ENCODE assay signal across 23 cellular contexts in genomic region chrX:122833230-122833629, GRCh38.
DNase-seq lines count a peak whose midpoint lies in the region; FAIRE-seq and TF ChIP-seq lines count a peak whose summit lies in the region.
"Had no signal": no experiment of that assay in that cellular context is flagged by ENCODE, and none has a peak within 500 bp of the region (broad histone marks: within the 10 kb centered on the region; RNA-seq: fewer than 3 reads in every experiment).

No MANE protein-coding gene starts in this region.

- no peak overlapping the region for H3K4me3 Mint-ChIP-seq in astrocyte (ENCODE audit: unreplicated experiment)
- H3K4me3 Mint-ChIP-seq: CD14-positive monocyte; CD4-positive, alpha-beta T cell; CD8-positive, alpha-beta memory T cell; H9; HFFc6 had no signal

- FAIRE-seq in astrocyte (lab: Jason Lieb, UNC) (peak; percentile 68), islet of Langerhans (lab: Jason Lieb, UNC) (peak; percentile 86)
- FAIRE-seq: D721Med, GM12878, GM19239, H1 had no signal

- in situ Hi-C loops in brain microvascular endothelial cell (cut with HindIII; ENCODE audit: low pct_ligation_motif_present, low sequenced_read_pairs) = no loop called here

- H3K4me2 ChIP-seq in astrocyte (ENCODE audit: low read length) = no peak overlapping the region
- H3K4me2 ChIP-seq: BLaER1 treated with 17β-estradiol and CSF1 and Interleukin-3, amounts not matched to agents 10 nM and 100 nM had no signal

- TF ChIP-seq CTCF in astrocyte (IDR thresholded peaks at IDR 0.05; ENCODE audit: insufficient read depth, low read depth, low read length) = no peak
- TF ChIP-seq CTCF in brain microvascular endothelial cell (IDR thresholded peaks at IDR 0.05; ENCODE audit: low read depth, low read length, missing control alignments) = no peak

- H3K27me3 Mint-ChIP-seq in astrocyte (ENCODE audit: low read depth, unreplicated experiment) = no peaks in the 10 kb centered on the region
- H3K27me3 Mint-ChIP-seq: CD4-positive, alpha-beta T cell; CD8-positive, alpha-beta memory T cell had no signal

- no peak overlapping the region for H3K27ac Mint-ChIP-seq in astrocyte (ENCODE audit: unreplicated experiment)
- H3K27ac Mint-ChIP-seq: CD14-positive monocyte; CD4-positive, alpha-beta T cell; CD8-positive, alpha-beta memory T cell; H9; HFFc6 had no signal

- no peaks in the 10 kb centered on the region for H3K9me3 ChIP-seq in astrocyte (ENCODE audit: insufficient read depth, low read depth, low read length)
- H3K9me3 ChIP-seq: BE2C had no signal

- no peaks in the 10 kb centered on the region for H3K36me3 Mint-ChIP-seq in astrocyte (ENCODE audit: low read depth, unreplicated experiment)
- H3K36me3 Mint-ChIP-seq: CD14-positive monocyte; CD8-positive, alpha-beta memory T cell had no signal

- no peak overlapping the region for H3K9ac ChIP-seq in astrocyte (ENCODE audit: low read length)
- H3K9ac ChIP-seq: BLaER1 treated with 17β-estradiol and CSF1 and Interleukin-3, amounts not matched to agents 10 nM and 100 nM; GM23248 had no signal

- H3K79me2 ChIP-seq in astrocyte (ENCODE audit: insufficient read depth, low read length) = no peaks in the 10 kb centered on the region

- H3K27me3 ChIP-seq in astrocyte (ENCODE audit: insufficient read depth, low read length) (no peaks in the 10 kb centered on the region), brain microvascular endothelial cell (replicated peaks) (no peaks in the 10 kb centered on the region)
- H3K27me3 ChIP-seq: BE2C had no signal

- H3K36me3 ChIP-seq in astrocyte (ENCODE audit: insufficient read depth, low read length) (no peaks in the 10 kb centered on the region), brain microvascular endothelial cell (replicated peaks) (no peaks in the 10 kb centered on the region)
- H3K36me3 ChIP-seq: BE2C; BLaER1 treated with 17β-estradiol and CSF1 and Interleukin-3, amounts not matched to agents 10 nM and 100 nM had no signal

- no peak overlapping the region for H3K4me3 ChIP-seq in astrocyte (ENCODE audit: insufficient read depth, low read depth, low read length)
- no peak overlapping the region for H3K4me3 ChIP-seq in brain microvascular endothelial cell (ENCODE audit: low read depth, low read length)
- H3K4me3 ChIP-seq: BLaER1 treated with 17β-estradiol and CSF1 and Interleukin-3, amounts not matched to agents 10 nM and 100 nM; GM12878; GM23248 had no signal

- H2AFZ ChIP-seq in astrocyte (ENCODE audit: low read depth, low read length) = no peak overlapping the region
- H2AFZ ChIP-seq: GM23248 had no signal

- no peaks in the 10 kb centered on the region for H4K20me1 ChIP-seq in astrocyte (ENCODE audit: insufficient read depth, low read length)
- H4K20me1 ChIP-seq: BLaER1 treated with 17β-estradiol and CSF1 and Interleukin-3, amounts not matched to agents 10 nM and 100 nM had no signal

- H3K27ac ChIP-seq in astrocyte (ENCODE audit: low read depth, low read length) = no peak overlapping the region
- H3K27ac ChIP-seq in brain microvascular endothelial cell = no peak overlapping the region
- H3K27ac ChIP-seq: BLaER1 treated with 17β-estradiol and CSF1 and Interleukin-3, amounts not matched to agents 10 nM and 100 nM; GM23248 had no signal

- H3K4me1 Mint-ChIP-seq in astrocyte (ENCODE audit: low read depth, unreplicated experiment) = no peaks in the 10 kb centered on the region
- H3K4me1 Mint-ChIP-seq: CD14-positive monocyte; CD8-positive, alpha-beta memory T cell had no signal

- H3K9me3 Mint-ChIP-seq in astrocyte (ENCODE audit: unreplicated experiment) = no peaks in the 10 kb centered on the region
- H3K9me3 Mint-ChIP-seq: CD4-positive, alpha-beta T cell; HFFc6 had no signal

- no peaks in the 10 kb centered on the region for H3K4me1 ChIP-seq in astrocyte (ENCODE audit: insufficient read depth, low read length)
- H3K4me1 ChIP-seq: BE2C; BLaER1 treated with 17β-estradiol and CSF1 and Interleukin-3, amounts not matched to agents 10 nM and 100 nM had no signal

- DNase-seq in H4 (ENCODE audit: low spot score) (peak; percentile 51), SK-N-DZ (ENCODE audit: low spot score) (peak; percentile 27), astrocyte (ENCODE audit: low read depth) (no peak), foreskin melanocyte (no peak), NOMO-1 (lab: John Stamatoyannopoulos, UW; ENCODE audit: unreplicated experiment in 2 of 2) (no peak), brain microvascular endothelial cell (no peak)
- DNase-seq: BE2C; CD4-positive, alpha-beta T cell; CD8-positive, alpha-beta memory T cell; DMS 273 treated with DMSO at 0.1 percent for 48 hours; DMS79; EL; GDM1; GM23248; H9; HFFc6 had no signal

Comparison
In these comparisons a context has a peak if more than half of its experiments do, and no peak if none do; other contexts are left out.
1. DNase-seq: peak in H4 (single experiment) and SK-N-DZ (single experiment); none in astrocyte (single experiment), foreskin melanocyte (single experiment), NOMO-1 (0 of 2) and brain microvascular endothelial cell (single experiment).